ENCODE assay signal across 30 cellular contexts in the genomic region with DNA sequence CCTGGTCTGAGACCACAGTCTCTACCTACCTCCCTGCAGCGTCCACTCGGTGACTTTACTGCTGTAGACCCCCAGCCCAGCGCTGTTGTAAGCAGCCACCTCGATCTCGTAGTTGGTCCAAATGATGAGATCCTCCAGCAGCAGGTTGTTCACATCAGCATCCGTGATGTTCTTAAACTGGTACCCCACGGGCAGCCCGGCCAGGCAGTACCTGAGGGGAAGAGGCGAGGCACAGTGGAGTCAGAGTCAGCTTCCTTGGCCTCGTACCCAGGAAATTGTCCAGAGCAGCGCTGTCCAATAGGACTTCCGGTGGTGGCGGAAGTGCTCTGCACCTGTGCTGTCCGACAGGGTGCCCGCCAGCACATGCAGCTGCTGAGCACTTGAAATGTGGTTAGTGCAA.
"Had no signal": no experiment of that assay in that cellular context is flagged by ENCODE, and none has a peak within 500 bp of the region (broad histone marks: within the 10 kb centered on the region; RNA-seq: fewer than 3 reads in every experiment).

No MANE protein-coding gene starts in this region.

- H3K4me2 ChIP-seq: SK-N-SH had no signal

- DNase-seq: activated CD4-positive, alpha-beta T cell treated with anti-CD3 and anti-CD28 coated beads, Interleukin-2, amount 10 ng/mL, durations not matched to agents 7 days and 5 days; activated CD4-positive, alpha-beta T cell treated with anti-CD3 and anti-CD28 coated beads, Interleukin-2, amount 50 U/mL, for 48 hours; activated CD8-positive, alpha-beta T cell treated with anti-CD3 and anti-CD28 coated beads, Interleukin-2, amount 10 ng/mL, durations not matched to agents 7 days and 5 days; activated gamma-delta T cell; activated naive CD4-positive, alpha-beta T cell treated with Interleukin-2 at 50 U/mL for 16 hours; activated naive CD8-positive, alpha-beta T cell treated with anti-CD3 and anti-CD28 coated beads, Interleukin-2, amount 10 ng/mL, durations not matched to agents 7 days and 5 days; activated T-cell treated with anti-CD3 and anti-CD28 coated beads, Interleukin-2, amount 50 U/mL, for 24 hours; amygdala; NCI-H1092 treated with DMSO at 0.1 percent for 48 hours; NCI-H1417; NCI-H146; NCI-H187; NCI-H2029 treated with DMSO at 0.1 percent for 48 hours; NCI-H2107; NCI-H2171; NCI-H510A; NCI-H526; NCI-H748 treated with DMSO at 0.1 percent for 48 hours; NK-92 treated with Interleukin-12 subunit alpha and Interleukin-12 subunit beta, amount 100 ng/mL, for 24 hours; SHP77 treated with DMSO at 0.1 percent for 48 hours; SK-N-SH had no signal

- ATAC-seq: activated CD8-positive, alpha-beta T cell treated with anti-CD3 and anti-CD28 coated beads, Interleukin-2, amount 10 ng/mL, durations not matched to agents 7 days and 5 days had no signal

- H3K36me3 ChIP-seq: SJSA1 had no signal

- H3K27me3 Mint-ChIP-seq: activated CD4-positive, alpha-beta T cell treated with anti-CD3 and anti-CD28 coated beads, Interleukin-2, amount 10 ng/mL, durations not matched to agents 7 days and 5 days; activated naive CD4-positive, alpha-beta T cell treated with anti-CD3 and anti-CD28 coated beads, Interleukin-2, amount 50 U/mL, for 24 hours; activated naive CD8-positive, alpha-beta T cell treated with anti-CD3 and anti-CD28 coated beads, Interleukin-2, amount 10 ng/mL, durations not matched to agents 7 days and 5 days; activated T-cell treated with anti-CD3 and anti-CD28 coated beads, Interleukin-2, amount 50 U/mL, for 24 hours had no signal

- H3K27me3 ChIP-seq: ascending aorta, cardiac muscle cell, SJSA1 had no signal

- H3K4me1 ChIP-seq: ascending aorta had no signal

- FAIRE-seq: TTC549 had no signal

- H3K9me3 ChIP-seq: ascending aorta, SJSA1, SK-N-SH had no signal

- H3K27ac Mint-ChIP-seq: activated CD4-positive, alpha-beta T cell treated with anti-CD3 and anti-CD28 coated beads, Interleukin-2, amount 10 ng/mL, durations not matched to agents 7 days and 5 days; activated CD8-positive, alpha-beta T cell treated with anti-CD3 and anti-CD28 coated beads, Interleukin-2, amount 10 ng/mL, durations not matched to agents 7 days and 5 days; activated naive CD4-positive, alpha-beta T cell treated with anti-CD3 and anti-CD28 coated beads, Interleukin-2, amount 50 U/mL, for 24 hours; activated naive CD8-positive, alpha-beta T cell treated with anti-CD3 and anti-CD28 coated beads, Interleukin-2, amount 10 ng/mL, durations not matched to agents 7 days and 5 days; activated T-cell treated with anti-CD3 and anti-CD28 coated beads, Interleukin-2, amount 50 U/mL, for 24 hours; activated T-helper 2 cell treated with anti-CD3 and anti-CD28 coated beads, Interferon-gamma antibody, Interleukin-2, Interleukin-4, amounts not matched to agents 10 μg/mL and 5 μg/mL and 100 μg/mL, durations not matched to agents 14 hours and 24 hours and 36 hours; T-helper 1 cell treated with Interleukin-12 subunit alpha and Interleukin-12 subunit beta and Interleukin-4 antibody, amounts not matched to agents 30 μg/mL and 1 μg/mL, for 36 hours; T-helper 2 cell treated with Interferon-gamma antibody and Interleukin-4, amounts not matched to agents 5 μg/mL and 100 μg/mL, for 36 hours had no signal

- H3K9ac ChIP-seq: SK-N-SH had no signal

- H3K4me3 ChIP-seq: ascending aorta, cardiac muscle cell, SJSA1 had no signal

- H3K9me3 Mint-ChIP-seq: activated CD4-positive, alpha-beta T cell treated with anti-CD3 and anti-CD28 coated beads, Interleukin-2, amount 10 ng/mL, durations not matched to agents 7 days and 5 days; activated naive CD4-positive, alpha-beta T cell treated with anti-CD3 and anti-CD28 coated beads, Interleukin-2, amount 50 U/mL, for 24 hours; activated naive CD8-positive, alpha-beta T cell treated with anti-CD3 and anti-CD28 coated beads, Interleukin-2, amount 10 ng/mL, durations not matched to agents 7 days and 5 days; activated T-cell treated with anti-CD3 and anti-CD28 coated beads, Interleukin-2, amount 50 U/mL, for 24 hours; activated T-helper 2 cell treated with anti-CD3 and anti-CD28 coated beads, Interferon-gamma antibody, Interleukin-2, Interleukin-4, amounts not matched to agents 10 μg/mL and 5 μg/mL and 100 μg/mL, durations not matched to agents 14 hours and 24 hours and 36 hours; central memory CD8-positive, alpha-beta T cell; T-helper 1 cell treated with Interleukin-12 subunit alpha and Interleukin-12 subunit beta and Interleukin-4 antibody, amounts not matched to agents 30 μg/mL and 1 μg/mL, for 36 hours; T-helper 2 cell treated with Interferon-gamma antibody and Interleukin-4, amounts not matched to agents 5 μg/mL and 100 μg/mL, for 36 hours had no signal

- H3K4me1 Mint-ChIP-seq: activated CD4-positive, alpha-beta T cell treated with anti-CD3 and anti-CD28 coated beads, Interleukin-2, amount 10 ng/mL, durations not matched to agents 7 days and 5 days; activated naive CD4-positive, alpha-beta T cell treated with anti-CD3 and anti-CD28 coated beads, Interleukin-2, amount 50 U/mL, for 24 hours; activated naive CD8-positive, alpha-beta T cell treated with anti-CD3 and anti-CD28 coated beads, Interleukin-2, amount 10 ng/mL, durations not matched to agents 7 days and 5 days; central memory CD8-positive, alpha-beta T cell had no signal

- H3K27ac ChIP-seq: ascending aorta, cardiac muscle cell, SJSA1 had no signal

- H3K4me3 Mint-ChIP-seq: activated CD4-positive, alpha-beta T cell treated with anti-CD3 and anti-CD28 coated beads, Interleukin-2, amount 10 ng/mL, durations not matched to agents 7 days and 5 days; activated CD8-positive, alpha-beta T cell treated with anti-CD3 and anti-CD28 coated beads, Interleukin-2, amount 10 ng/mL, durations not matched to agents 7 days and 5 days; activated naive CD4-positive, alpha-beta T cell treated with anti-CD3 and anti-CD28 coated beads, Interleukin-2, amount 50 U/mL, for 24 hours; activated naive CD8-positive, alpha-beta T cell treated with anti-CD3 and anti-CD28 coated beads, Interleukin-2, amount 10 ng/mL, durations not matched to agents 7 days and 5 days; activated T-cell treated with anti-CD3 and anti-CD28 coated beads, Interleukin-2, amount 50 U/mL, for 24 hours; central memory CD8-positive, alpha-beta T cell; T-helper 1 cell treated with Interleukin-12 subunit alpha and Interleukin-12 subunit beta and Interleukin-4 antibody, amounts not matched to agents 30 μg/mL and 1 μg/mL, for 36 hours; T-helper 2 cell treated with Interferon-gamma antibody and Interleukin-4, amounts not matched to agents 5 μg/mL and 100 μg/mL, for 36 hours had no signal
